Comparison of ENCODE assay signal across 23 cellular contexts in the genomic region with DNA sequence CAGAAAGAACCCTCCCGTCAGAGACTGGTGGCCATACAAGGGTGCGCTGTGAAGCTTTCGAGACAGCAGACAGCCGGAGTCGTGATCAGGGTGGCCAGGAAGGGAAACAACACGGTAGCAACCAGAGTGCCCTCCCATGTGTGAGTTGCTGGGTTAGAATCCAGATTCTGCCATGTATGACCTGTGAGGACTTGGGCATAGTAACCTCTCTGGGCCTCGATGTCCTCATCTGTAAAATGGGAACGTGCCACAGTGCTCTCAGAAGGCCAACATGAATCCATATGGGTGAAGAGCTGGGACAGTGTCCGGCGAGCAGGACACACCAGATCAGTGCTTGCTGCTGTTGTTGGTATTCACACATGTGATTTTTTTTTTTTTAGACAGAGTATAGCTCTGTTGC. TPM values are rescaled to one million over a fixed set of nuclear protein-coding genes. Genes with fewer than 3 reads are reported as not detected.
DNase-seq lines count a peak whose midpoint lies in the region; ATAC-seq and TF ChIP-seq lines count a peak whose summit lies in the region.
"Had no signal": no experiment of that assay in that cellular context is flagged by ENCODE, and none has a peak within 500 bp of the region (broad histone marks: within the 10 kb centered on the region; RNA-seq: fewer than 3 reads in every experiment).

No MANE protein-coding gene starts in this region.

- H3K27me3 Mint-ChIP-seq in natural killer cell treated with Interleukin-12 subunit alpha and Interleukin-12 subunit beta and Interleukin-15 and Interleukin-18, amount 100 ng/mL, for 72 hours = peaks cover 3 to 16% of the 10 kb centered on the region in 2 donors
- H3K27me3 Mint-ChIP-seq in natural killer cell (ENCODE audit: low read depth in 2 of 2) = peaks cover 3 to 8% of the 10 kb centered on the region in 2 donors
- peaks cover 39% of the 10 kb centered on the region for H3K27me3 Mint-ChIP-seq in chondrocyte (ENCODE audit: low read depth)

- no peaks in the 10 kb centered on the region for H3K4me1 Mint-ChIP-seq in natural killer cell treated with Interleukin-12 subunit alpha and Interleukin-12 subunit beta and Interleukin-15 and Interleukin-18, amount 100 ng/mL, for 72 hours (ENCODE audit: low read depth in 2 of 2)
- no peaks in the 10 kb centered on the region for H3K4me1 Mint-ChIP-seq in natural killer cell
- no peaks in the 10 kb centered on the region for H3K4me1 Mint-ChIP-seq in chondrocyte (ENCODE audit: low read depth)
- H3K4me1 Mint-ChIP-seq: CD14-positive monocyte; CD8-positive, alpha-beta memory T cell had no signal

- no peak overlapping the region for H3K4me3 ChIP-seq in spleen
- H3K4me3 ChIP-seq: A549; BLaER1 treated with 17β-estradiol and CSF1 and Interleukin-3, amounts not matched to agents 10 nM and 100 nM; GM12878; GM23248; HAP-1 had no signal

- H3K4me3 Mint-ChIP-seq in natural killer cell treated with Interleukin-12 subunit alpha and Interleukin-12 subunit beta and Interleukin-15 and Interleukin-18, amount 100 ng/mL, for 72 hours = no peak overlapping the region
- H3K4me3 Mint-ChIP-seq in natural killer cell (no peak overlapping the region), chondrocyte (ENCODE audit: unreplicated experiment) (no peak overlapping the region)
- H3K4me3 Mint-ChIP-seq: CD14-positive monocyte; CD4-positive, alpha-beta T cell; CD8-positive, alpha-beta memory T cell; HFFc6 had no signal

- no peak for ATAC-seq in natural killer cell treated with Interleukin-12 subunit alpha and Interleukin-12 subunit beta and Interleukin-15 and Interleukin-18, amount 100 ng/mL, for 72 hours
- ATAC-seq in natural killer cell = no peak
- ATAC-seq: A549, GM12878 had no signal

- 90 to 94% (median 91%) methylated on average over 10 of the region's 10 CpGs for WGBS in spleen, 5 donors

- peaks cover 0 to 64% (median 0%) of the 10 kb centered on the region in 7 donors for H3K27me3 ChIP-seq in spleen (replicated peaks in 1 of 7)

- TF ChIP-seq POLR2A in spleen (IDR thresholded peaks at IDR 0.05) = no peak

- intact Hi-C loops in natural killer cell (cut with micrococcal nuclease) (no loop called here), spleen (cut with DNase I; ENCODE audit: low total_unique reads) (no loop called here), cardiac septum (cut with DNase I) (no loop called here), posterior vena cava (cut with DNase I) (no loop called here)

- H3K27ac Mint-ChIP-seq in natural killer cell treated with Interleukin-12 subunit alpha and Interleukin-12 subunit beta and Interleukin-15 and Interleukin-18, amount 100 ng/mL, for 72 hours = no peak overlapping the region
- no peak overlapping the region for H3K27ac Mint-ChIP-seq in natural killer cell
- no peak overlapping the region for H3K27ac Mint-ChIP-seq in chondrocyte (ENCODE audit: unreplicated experiment)
- H3K27ac Mint-ChIP-seq: CD14-positive monocyte; CD4-positive, alpha-beta T cell; CD8-positive, alpha-beta memory T cell; HFFc6 had no signal

- no peak for TF ChIP-seq CTCF in natural killer cell (IDR thresholded peaks at IDR 0.05)
- TF ChIP-seq CTCF in chondrocyte (IDR thresholded peaks at IDR 0.05) = no peak
- no peak for TF ChIP-seq CTCF in spleen (IDR thresholded peaks at IDR 0.05 in 8 of 11, conservative IDR thresholded peaks at IDR 0.05 in 3 of 11)

- no peaks in the 10 kb centered on the region for H3K36me3 Mint-ChIP-seq in natural killer cell treated with Interleukin-12 subunit alpha and Interleukin-12 subunit beta and Interleukin-15 and Interleukin-18, amount 100 ng/mL, for 72 hours
- H3K36me3 Mint-ChIP-seq in natural killer cell (no peaks in the 10 kb centered on the region), chondrocyte (ENCODE audit: low read depth) (no peaks in the 10 kb centered on the region)
- H3K36me3 Mint-ChIP-seq: CD14-positive monocyte; CD8-positive, alpha-beta memory T cell had no signal

- peak; percentile 16 for DNase-seq in natural killer cell treated with Interleukin-12 subunit alpha and Interleukin-12 subunit beta and Interleukin-15 and Interleukin-18, amount 100 ng/mL, for 72 hours (ENCODE audit: low spot score)
- DNase-seq in natural killer cell (no peak), chondrocyte (ENCODE audit: low spot score) (peak; percentile 34), spleen (peak; percentile 14), cardiac septum (ENCODE audit: low spot score) (no peak), posterior vena cava (ENCODE audit: low spot score) (no peak)
- DNase-seq: ACHN; AML-193; BE2C; CD4-positive, alpha-beta T cell; CD8-positive, alpha-beta memory T cell; DMS 273 treated with DMSO at 0.1 percent for 48 hours; DMS79; EL; GDM1; GM23248; HFFc6 had no signal

- no peaks in the 10 kb centered on the region for H3K4me1 ChIP-seq in spleen
- H3K4me1 ChIP-seq: BE2C, HAP-1 had no signal

- no peaks in the 10 kb centered on the region for H3K36me3 ChIP-seq in spleen
- H3K36me3 ChIP-seq: BE2C; BLaER1 treated with 17β-estradiol and CSF1 and Interleukin-3, amounts not matched to agents 10 nM and 100 nM; HAP-1 had no signal

- H3K27ac ChIP-seq in spleen = no peak overlapping the region
- H3K27ac ChIP-seq: A549; BLaER1 treated with 17β-estradiol and CSF1 and Interleukin-3, amounts not matched to agents 10 nM and 100 nM; GM23248 had no signal

- H3K9me3 ChIP-seq in spleen = peaks cover 0 to 14% (median 0%) of the 10 kb centered on the region in 8 donors
- H3K9me3 ChIP-seq: A549, BE2C, HAP-1 had no signal

- H3K9me3 Mint-ChIP-seq in natural killer cell treated with Interleukin-12 subunit alpha and Interleukin-12 subunit beta and Interleukin-15 and Interleukin-18, amount 100 ng/mL, for 72 hours = no peaks in the 10 kb centered on the region
- H3K9me3 Mint-ChIP-seq in natural killer cell (no peaks in the 10 kb centered on the region), chondrocyte (ENCODE audit: low read depth) (peaks cover 6% of the 10 kb centered on the region)
- H3K9me3 Mint-ChIP-seq: CD14-positive monocyte; CD4-positive, alpha-beta T cell; CD8-positive, alpha-beta memory T cell; HFFc6 had no signal

RNA-seq across cellular contexts. Expression of a gene that starts 7.6 kb away (rescaled TPM):
- not detected for total RNA-seq in natural killer cell treated with Interleukin-12 subunit alpha and Interleukin-12 subunit beta and Interleukin-15 and Interleukin-18, amount 100 ng/mL, for 72 hours
- total RNA-seq in natural killer cell (not detected), chondrocyte (not detected in 3 replicates), spleen (not detected), cardiac septum (not detected), posterior vena cava (not detected)
- polyA plus RNA-seq in spleen = not detected
- total RNA-seq: CD4-positive, alpha-beta T cell; CD8-positive, alpha-beta memory T cell; GM12878; GM23248; H4; HFFc6 had no signal
- polyA plus RNA-seq: A549; CD14-positive monocyte; CD8-positive, alpha-beta memory T cell; GM12878; GM23248 had no signal

RNA-seq across cellular contexts. Expression of a gene that starts 51.6 kb away (rescaled TPM):
- not detected for total RNA-seq in natural killer cell treated with Interleukin-12 subunit alpha and Interleukin-12 subunit beta and Interleukin-15 and Interleukin-18, amount 100 ng/mL, for 72 hours
- not detected for total RNA-seq in natural killer cell
- not detected in 3 replicates for total RNA-seq in chondrocyte
- not detected for total RNA-seq in spleen
- polyA plus RNA-seq in spleen = not detected
- not detected for total RNA-seq in cardiac septum
- not detected for total RNA-seq in posterior vena cava
- total RNA-seq: CD4-positive, alpha-beta T cell; CD8-positive, alpha-beta memory T cell; GM12878; GM23248; HFFc6 had no signal
- polyA plus RNA-seq: A549; CD14-positive monocyte; CD8-positive, alpha-beta memory T cell; GM12878; GM23248 had no signal

Comparison
In these comparisons a context has a peak if more than half of its experiments do, and no peak if none do; other contexts are left out.
1. DNase-seq: peak in natural killer cell treated with Interleukin-12 subunit alpha and Interleukin-12 subunit beta and Interleukin-15 and Interleukin-18, amount 100 ng/mL, for 72 hours (single experiment), chondrocyte (single experiment) and spleen (single experiment); none in natural killer cell (single experiment), cardiac septum (single experiment) and posterior vena cava (single experiment).